9 cellular contexts compared by ENCODE assay signal in genomic region chr1:184972281-184973055, GRCh38. TPM values are rescaled to one million over a fixed set of nuclear protein-coding genes. Genes with fewer than 3 reads are reported as not detected.
A peak's percentile ranks its signal among the peaks of the same experiment; 100 is the strongest.
DNase-seq lines count a peak whose midpoint lies in the region; ATAC-seq and TF ChIP-seq lines count a peak whose summit lies in the region.
"Had no signal": no experiment of that assay in that cellular context is flagged by ENCODE, and none has a peak within 500 bp of the region (broad histone marks: within the 10 kb centered on the region; RNA-seq: fewer than 3 reads in every experiment).

No MANE protein-coding gene starts in this region.

- POLR2A ChIA-PET in activated naive CD8-positive, alpha-beta T cell treated with anti-CD3 and anti-CD28 coated beads, Interleukin-2, amount 10 ng/mL, durations not matched to agents 7 days and 5 days (lab: Charles Lee) = no interaction called here
- POLR2A ChIA-PET in HEK293T (lab: Yijun Ruan, JAX) = interaction anchor here (1.1 to 2.8 kb wide), 3 partner anchors 9 to 184 kb away, joined by 3 to 7 read pairs (median 3); partner anchors contain the start of genes SWT1 and TRMT1L

- no peaks in the 10 kb centered on the region for H3K36me3 ChIP-seq in urinary bladder (ENCODE audit: insufficient read depth)

- H3K27me3 Mint-ChIP-seq in activated naive CD8-positive, alpha-beta T cell treated with anti-CD3 and anti-CD28 coated beads, Interleukin-2, amount 10 ng/mL, durations not matched to agents 7 days and 5 days = peaks cover 17% of the 10 kb centered on the region

- WGBS in urinary bladder = 27% methylated on average over 4 of the region's 4 CpGs

- H3K36me3 Mint-ChIP-seq in activated naive CD8-positive, alpha-beta T cell treated with anti-CD3 and anti-CD28 coated beads, Interleukin-2, amount 10 ng/mL, durations not matched to agents 7 days and 5 days = peaks cover 3% of the 10 kb centered on the region

- ATAC-seq in Right ventricle myocardium superior (ENCODE audit: poor library complexity) (peak; percentile 12), Right ventricle myocardium inferior (no peak), GM21529 (IDR thresholded peaks at IDR 0.05; ENCODE audit: unreplicated experiment) (no peak)
- ATAC-seq in activated naive CD8-positive, alpha-beta T cell treated with anti-CD3 and anti-CD28 coated beads, Interleukin-2, amount 10 ng/mL, durations not matched to agents 7 days and 5 days (ENCODE audit: low read depth) = no peak

- CTCF ChIA-PET in HEK293T (lab: Yijun Ruan, JAX) = interaction anchor here (0.5 to 0.8 kb wide), 2 partner anchors 12 to 167 kb away, joined by 3 read pairs; no protein-coding TSS in a partner anchor

- H3K4me3 Mint-ChIP-seq in activated naive CD8-positive, alpha-beta T cell treated with anti-CD3 and anti-CD28 coated beads, Interleukin-2, amount 10 ng/mL, durations not matched to agents 7 days and 5 days = peak overlapping the region; percentile 88

- peak overlapping the region; percentile 87 for H3K4me3 ChIP-seq in urinary bladder (ENCODE audit: low read depth, low read length)

- DNase-seq in Right ventricle myocardium superior (no peak), Right ventricle myocardium inferior (ENCODE audit: missing footprints) (no peak), kidney tubule cell (ENCODE audit: low spot score) (peak; percentile 56), HK-2 (ENCODE audit: unreplicated experiment) (no peak), HEK293T (ENCODE audit: extremely low spot score) (no peak)
- DNase-seq in activated naive CD8-positive, alpha-beta T cell treated with anti-CD3 and anti-CD28 coated beads, Interleukin-2, amount 10 ng/mL, durations not matched to agents 7 days and 5 days = no peak
- DNase-seq: GDM1 had no signal

- H3K4me1 ChIP-seq in urinary bladder (ENCODE audit: insufficient read depth) = no peaks in the 10 kb centered on the region

- H3K27ac ChIP-seq in urinary bladder (ENCODE audit: low read depth) = peak overlapping the region; percentile 5

- peaks cover 25% of the 10 kb centered on the region for H3K4me1 Mint-ChIP-seq in activated naive CD8-positive, alpha-beta T cell treated with anti-CD3 and anti-CD28 coated beads, Interleukin-2, amount 10 ng/mL, durations not matched to agents 7 days and 5 days

- intact Hi-C loops in Right ventricle myocardium superior (cut with DNase I) (loop anchor here (5.0 kb wide), 1 partner anchor 145 kb away; no protein-coding TSS in a partner anchor), Right ventricle myocardium inferior (cut with DNase I) (loop anchor here (2.0 to 5.0 kb wide), 3 partner anchors 14 to 145 kb away; no protein-coding TSS in a partner anchor)

- no peak overlapping the region for H3K27ac Mint-ChIP-seq in activated naive CD8-positive, alpha-beta T cell treated with anti-CD3 and anti-CD28 coated beads, Interleukin-2, amount 10 ng/mL, durations not matched to agents 7 days and 5 days

- no peaks in the 10 kb centered on the region for H3K9me3 Mint-ChIP-seq in activated naive CD8-positive, alpha-beta T cell treated with anti-CD3 and anti-CD28 coated beads, Interleukin-2, amount 10 ng/mL, durations not matched to agents 7 days and 5 days

TF ChIP-seq in HEK293T, 16 proteins besides CTCF, POLR2A, EP300 and RAD21:
- TF ChIP-seq PKNOX1 (IDR thresholded peaks at IDR 0.05) = no peak

RNA-seq across cellular contexts. Expression of gene NIBAN1, which starts 1.8 kb away (rescaled TPM):
- total RNA-seq in Right ventricle myocardium superior = 317 TPM
- 354 TPM for total RNA-seq in Right ventricle myocardium inferior
- total RNA-seq in activated naive CD8-positive, alpha-beta T cell treated with anti-CD3 and anti-CD28 coated beads, Interleukin-2, amount 10 ng/mL, durations not matched to agents 7 days and 5 days = 10 to 100 TPM; 28.4 to 33.9 TPM
- total RNA-seq in urinary bladder = 148 TPM
- 203 TPM for polyA plus RNA-seq in urinary bladder
